In genomic region chr5:52809884-52810283, GRCh38 we compare ENCODE assay signal across 13 cellular contexts. TPM values are rescaled to one million over a fixed set of nuclear protein-coding genes. Genes with fewer than 3 reads are reported as not detected.
DNase-seq lines count a peak whose midpoint lies in the region; ATAC-seq, FAIRE-seq and TF ChIP-seq lines count a peak whose summit lies in the region.
"Had no signal": no experiment of that assay in that cellular context is flagged by ENCODE, and none has a peak within 500 bp of the region (broad histone marks: within the 10 kb centered on the region; RNA-seq: fewer than 3 reads in every experiment).

No MANE protein-coding gene starts in this region.

- H3K27ac ChIP-seq in epithelial cell of prostate = peak overlapping the region; percentile 69
- peak overlapping the region; percentile 55 for H3K27ac ChIP-seq in rectal smooth muscle tissue (ENCODE audit: low read depth, low read length)

- peaks cover 35% of the 10 kb centered on the region for H3K4me1 ChIP-seq in rectal smooth muscle tissue (ENCODE audit: control insufficient read depth, insufficient read depth, low read length)

- H3K27me3 ChIP-seq in rectal smooth muscle tissue (ENCODE audit: control insufficient read depth, insufficient read depth, low read length) = no peaks in the 10 kb centered on the region
- H3K27me3 ChIP-seq in MG63 = no peaks in the 10 kb centered on the region

- DNase-seq in GM12892 (ENCODE audit: insufficient read length) (no peak), NOMO-1 treated with DMSO at 0.1 percent for 48 hours (lab: John Stamatoyannopoulos, UW; ENCODE audit: unreplicated experiment) (peak; percentile 50), epithelial cell of prostate (ENCODE audit: low read depth, low spot score) (peak; percentile 27), NCI-H526 treated with DMSO at 0.1 percent for 48 hours (lab: John Stamatoyannopoulos, UW) (no peak), MG63 (no peak)
- DNase-seq in activated CD4-positive, alpha-beta T cell treated with anti-CD3 and anti-CD28 coated beads for 4 hours = no peak
- DNase-seq: activated gamma-delta T cell treated with Interleukin-2 at 50 U/mL for 16 hours, DND-41, NCI-H748 treated with DMSO at 0.1 percent for 48 hours had no signal

- FAIRE-seq in GM12892 (lab: Jason Lieb, UNC) = peak; percentile 40

- H3K9ac ChIP-seq in rectal smooth muscle tissue (ENCODE audit: low read length) = no peak overlapping the region

- TF ChIP-seq POLR2A in GM12892 (IDR thresholded peaks at IDR 0.05; ENCODE audit: low read depth, low read length) = no peak

- H3K9me3 ChIP-seq in MG63 = no peaks in the 10 kb centered on the region

- H3K36me3 ChIP-seq in rectal smooth muscle tissue (ENCODE audit: control insufficient read depth, insufficient read depth, low read length) (no peaks in the 10 kb centered on the region), MG63 (peaks cover 6% of the 10 kb centered on the region)

- ATAC-seq in HG03469 (IDR thresholded peaks at IDR 0.05; ENCODE audit: unreplicated experiment) = no peak
- ATAC-seq: left lobe of liver, sciatic nerve had no signal

- H3K4me3 ChIP-seq in rectal smooth muscle tissue (ENCODE audit: low read length) (peak overlapping the region; percentile 4), MG63 (no peak overlapping the region)

RNA-seq across cellular contexts. Expression of gene ITGA1, which starts 22.2 kb away (rescaled TPM):
- 4.1 TPM for polyA plus RNA-seq in GM12892 (2012; ENCODE audit: missing spikeins)
- total RNA-seq in MG63 (2014; rRNA removed; shearing (Covaris generic); ENCODE audit: low replicate concordance) = 0.69 and 1.4 TPM in 2 replicates

RNA-seq across cellular contexts. Expression of gene PELO, which starts 22.2 kb away (rescaled TPM):
- polyA plus RNA-seq in GM12892 (2012; ENCODE audit: missing spikeins) = 4.4 TPM
- 15.8 and 23.9 TPM in 2 replicates for total RNA-seq in MG63 (2014; rRNA removed; shearing (Covaris generic); ENCODE audit: low replicate concordance)

Comparison
In these comparisons a context has a peak if more than half of its experiments do, and no peak if none do; other contexts are left out.
1. DNase-seq: peak in NOMO-1 treated with DMSO at 0.1 percent for 48 hours (single experiment) and epithelial cell of prostate (single experiment); none in GM12892 (single experiment), NCI-H526 treated with DMSO at 0.1 percent for 48 hours (single experiment), MG63 (single experiment) and activated CD4-positive, alpha-beta T cell treated with anti-CD3 and anti-CD28 coated beads for 4 hours (0 of 2).